ENCODE assay signal across 1 cellular context in genomic region chr19:46416077-46416709, GRCh38.
TF ChIP-seq lines count a peak whose summit lies in the region.

No MANE protein-coding gene starts in this region.

TF ChIP-seq in K562, 482 proteins besides CTCF, POLR2A, EP300 and RAD21 (continued from another document):
- TF ChIP-seq ZBTB12 (CRISPR knock-in tag; IDR thresholded peaks at IDR 0.05) (0 out of 2 replicates have a peak, but pooled peaks have one; percentile 33), ADNP (tag; IDR thresholded peaks at IDR 0.05) (no peak), NCOA1 (IDR thresholded peaks at IDR 0.05; ENCODE audit: low read depth) (peak; percentile 13; the same call in 1 of the 2 replicates), ZBTB7A (IDR thresholded peaks at IDR 0.05; ENCODE audit: borderline replicate concordance, control insufficient read depth, low read depth, low read length) (peak; percentile 69; the same call in 1 of the 2 replicates), NEUROD1 (IDR thresholded peaks at IDR 0.05; ENCODE audit: borderline replicate concordance, low read depth, low read length, partially characterized antibody) (peak; percentile 69), MCM7 (IDR thresholded peaks at IDR 0.05) (0 out of 4 replicates have a peak, but pooled peaks of 1 of the 2 experiments have one; percentile 37), CBX8 (IDR thresholded peaks at IDR 0.05; ENCODE audit: borderline replicate concordance, extremely low read depth, low read depth, low read length, poor library complexity, severe bottlenecking) (no peak), CHAMP1 (IDR thresholded peaks at IDR 0.05) (no peak), DPF2 (IDR thresholded peaks at IDR 0.05) (0 out of 2 replicates have a peak, but pooled peaks have one; percentile 9), HOXB6 (CRISPR knock-in tag; IDR thresholded peaks at IDR 0.05; ENCODE audit: borderline replicate concordance) (no peak)
